21 cellular contexts compared by ENCODE assay signal in the genomic region with DNA sequence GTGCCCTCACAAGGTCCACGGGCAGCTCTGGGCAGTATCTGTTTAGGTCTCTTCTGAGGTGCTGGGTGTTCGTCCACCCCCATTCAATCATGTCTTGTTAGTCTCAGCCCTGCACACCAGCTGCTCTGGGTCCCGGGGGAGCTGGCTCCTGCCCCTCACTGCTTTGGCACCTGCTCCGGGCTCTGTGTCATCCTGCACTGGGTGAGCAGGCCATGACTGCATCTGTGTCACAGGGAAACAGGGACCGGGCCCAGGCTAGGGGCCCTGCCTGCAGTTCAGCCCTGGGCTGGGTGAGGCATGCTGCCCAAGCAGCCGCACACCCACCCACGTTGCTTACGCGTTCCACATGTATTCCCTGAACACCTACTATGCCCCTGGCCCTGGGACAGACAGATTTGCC. TPM values are rescaled to one million over a fixed set of nuclear protein-coding genes. Genes with fewer than 3 reads are reported as not detected.
DNase-seq lines count a peak whose midpoint lies in the region; ATAC-seq and TF ChIP-seq lines count a peak whose summit lies in the region.
"Had no signal": no experiment of that assay in that cellular context is flagged by ENCODE, and none has a peak within 500 bp of the region (broad histone marks: within the 10 kb centered on the region; RNA-seq: fewer than 3 reads in every experiment).

No MANE protein-coding gene starts in this region.

- peak overlapping the region; percentile 28 for H3K4me2 ChIP-seq in Karpas-422 (ENCODE audit: low read depth, low read length, poor library complexity, severe bottlenecking)

- no peak overlapping the region for H3K27ac Mint-ChIP-seq in activated B cell treated with CpG ODN at 0.5 μM for 24 hours
- H3K27ac Mint-ChIP-seq: activated naive CD8-positive, alpha-beta T cell; activated T-cell treated with anti-CD3 and anti-CD28 coated beads, Interleukin-2, amount 50 U/mL, for 72 hours had no signal

- peaks cover 14% of the 10 kb centered on the region for H3K4me1 Mint-ChIP-seq in activated B cell treated with CpG ODN at 0.5 μM for 24 hours

- no peaks in the 10 kb centered on the region for H3K79me2 ChIP-seq in Karpas-422 (ENCODE audit: low read length)

- H3K36me3 ChIP-seq in Karpas-422 (ENCODE audit: insufficient read depth, low read length): no peaks in the 10 kb centered on the region
- H3K36me3 ChIP-seq: spleen, thoracic aorta had no signal

- H3K9ac ChIP-seq in Karpas-422 (ENCODE audit: low read length): no peak overlapping the region

- no peaks in the 10 kb centered on the region for H3K27me3 ChIP-seq in Karpas-422 (ENCODE audit: low read length)

- no peaks in the 10 kb centered on the region for H3K36me3 Mint-ChIP-seq in activated B cell treated with CpG ODN at 0.5 μM for 24 hours (ENCODE audit: low read depth)
- H3K36me3 Mint-ChIP-seq: activated naive CD8-positive, alpha-beta T cell had no signal

- H3K27ac ChIP-seq in Karpas-422 (ENCODE audit: low read length): no peak overlapping the region
- H3K27ac ChIP-seq: epithelial cell of prostate, spleen, thoracic aorta had no signal

- DNase-seq in Karpas-422: peak; percentile 71
- peak; percentile 56 for DNase-seq in NCI-H2107 treated with DMSO at 0.1 percent for 48 hours (lab: John Stamatoyannopoulos, UW; ENCODE audit: unreplicated experiment)
- DNase-seq in activated B cell treated with CpG ODN at 0.5 μM for 24 hours: no peak
- DNase-seq in retina: peak; percentile 82
- DNase-seq in SW 1271 (lab: John Stamatoyannopoulos, UW): no peak
- DNase-seq in activated effector memory CD4-positive, alpha-beta T cell treated with anti-CD3 and anti-CD28 coated beads, Interleukin-2, amount 50 U/mL, for 16 hours: no peak
- DNase-seq: activated CD4-positive, CD25-positive, alpha-beta regulatory T cell; activated CD8-positive, alpha-beta memory T cell treated with anti-CD3 and anti-CD28 coated beads for 24 hours; activated T-cell treated with anti-CD3 and anti-CD28 coated beads, Interleukin-2, amount 50 U/mL, for 72 hours; AML-193; dermis blood vessel endothelial cell; mesendoderm; NCI-H2081; spleen; stimulated activated CD8-positive, alpha-beta memory T cell treated with anti-CD3 and anti-CD28 coated beads, Interleukin-4, amount 100 ng/mL, for 48 hours; T-helper 2 cell had no signal

- H4K20me1 ChIP-seq in Karpas-422 (ENCODE audit: insufficient read depth, low read depth, low read length): peaks cover 13% of the 10 kb centered on the region; the same call in 1 of the 2 replicates

- H3K27me3 Mint-ChIP-seq in activated B cell treated with CpG ODN at 0.5 μM for 24 hours: peaks cover 45% of the 10 kb centered on the region
- H3K27me3 Mint-ChIP-seq: activated naive CD8-positive, alpha-beta T cell had no signal

- CTCF ChIA-PET in activated B cell treated with CpG ODN at 0.5 μM for 24 hours (lab: Charles Lee): no interaction called here

- H3K4me3 ChIP-seq in Karpas-422 (ENCODE audit: low read length): no peak overlapping the region
- H3K4me3 ChIP-seq: spleen, thoracic aorta had no signal

- POLR2A ChIA-PET in activated B cell treated with CpG ODN at 0.5 μM for 24 hours (lab: Charles Lee): interaction anchor here (1.1 kb wide), 1 partner anchor 13 kb away, joined by 3 read pairs; no protein-coding TSS in a partner anchor

- no peak for TF ChIP-seq CTCF in activated B cell treated with CpG ODN at 0.5 μM for 24 hours (IDR thresholded peaks at IDR 0.05)

- intact Hi-C loops in activated B cell treated with CpG ODN at 0.5 μM for 24 hours (cut with micrococcal nuclease): no loop called here

- no peaks in the 10 kb centered on the region for H3K9me2 ChIP-seq in Karpas-422 (replicated peaks; ENCODE audit: insufficient read depth, low read length)

- H3K9me3 ChIP-seq in Karpas-422 (ENCODE audit: low read length): no peaks in the 10 kb centered on the region
- H3K9me3 ChIP-seq: spleen, thoracic aorta had no signal

- H3K9me3 Mint-ChIP-seq in activated B cell treated with CpG ODN at 0.5 μM for 24 hours: no peaks in the 10 kb centered on the region
- H3K9me3 Mint-ChIP-seq: activated T-cell treated with anti-CD3 and anti-CD28 coated beads, Interleukin-2, amount 50 U/mL, for 72 hours had no signal

- H3K4me1 ChIP-seq in Karpas-422 (ENCODE audit: low read length): peaks cover 50% of the 10 kb centered on the region
- H3K4me1 ChIP-seq: spleen had no signal

- H2AFZ ChIP-seq in Karpas-422 (ENCODE audit: low read length): no peak overlapping the region

- no peak overlapping the region for H3K4me3 Mint-ChIP-seq in activated B cell treated with CpG ODN at 0.5 μM for 24 hours
- H3K4me3 Mint-ChIP-seq: activated naive CD8-positive, alpha-beta T cell; activated T-cell treated with anti-CD3 and anti-CD28 coated beads, Interleukin-2, amount 50 U/mL, for 72 hours had no signal

- peak; percentile 73 for ATAC-seq in activated B cell treated with CpG ODN at 0.5 μM for 24 hours (ENCODE audit: low read depth)
- no peak for ATAC-seq in activated CD4-positive, CD25-positive, alpha-beta regulatory T cell treated with anti-CD3 and anti-CD28 coated beads, Interleukin-2, amount 50 U/mL, for 24 hours
- ATAC-seq: activated T-cell treated with anti-CD3 and anti-CD28 coated beads, Interleukin-2, amount 50 U/mL, for 72 hours; Right ventricle myocardium inferior had no signal

RNA-seq across cellular contexts. Expression of gene ELFN2, which starts 43.9 kb away (rescaled TPM):
- not detected in 2 replicates for total RNA-seq in Karpas-422 (2014; rRNA removed; shearing (Covaris generic); ENCODE audit: low replicate concordance)
- not detected in 2 replicates for total RNA-seq in activated B cell treated with CpG ODN at 0.5 μM for 24 hours
- total RNA-seq: thoracic aorta had no signal

Comparison
In these comparisons a context has a peak if more than half of its experiments do, and no peak if none do; other contexts are left out.
1. DNase-seq: peak in Karpas-422 (single experiment), NCI-H2107 treated with DMSO at 0.1 percent for 48 hours (single experiment) and retina (single experiment); none in activated B cell treated with CpG ODN at 0.5 μM for 24 hours (single experiment), SW 1271 (0 of 2) and activated effector memory CD4-positive, alpha-beta T cell treated with anti-CD3 and anti-CD28 coated beads, Interleukin-2, amount 50 U/mL, for 16 hours (single experiment).